17 cellular contexts compared by ENCODE assay signal in the genomic region with DNA sequence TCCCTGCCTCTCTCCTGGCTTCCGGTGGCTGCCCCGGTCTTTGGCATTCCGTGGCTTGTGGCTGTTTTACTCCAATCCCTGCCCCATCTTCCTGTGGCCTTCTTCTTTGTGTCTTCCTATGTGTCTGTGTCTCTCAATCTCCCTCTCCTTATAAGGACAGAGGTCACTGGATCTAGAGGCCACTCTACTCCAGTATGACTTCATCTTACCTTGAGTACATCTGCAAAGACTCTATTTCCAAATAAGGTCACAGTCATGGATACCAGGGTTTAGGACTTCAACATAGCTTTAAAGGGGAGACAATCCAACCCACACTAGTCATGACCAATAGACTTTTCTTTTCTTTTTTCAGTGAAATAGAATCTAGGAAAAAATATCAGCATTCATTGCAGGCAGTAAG.
"Had no signal": no experiment of that assay in that cellular context is flagged by ENCODE, and none has a peak within 500 bp of the region (broad histone marks: within the 10 kb centered on the region; RNA-seq: fewer than 3 reads in every experiment).

No MANE protein-coding gene starts in this region.

- H3K27me3 Mint-ChIP-seq: activated CD8-positive, alpha-beta memory T cell treated with anti-CD3 and anti-CD28 coated beads, Interleukin-2, amount 10 ng/mL, durations not matched to agents 7 days and 5 days had no signal

- H3K36me3 Mint-ChIP-seq: activated CD8-positive, alpha-beta memory T cell treated with anti-CD3 and anti-CD28 coated beads, Interleukin-2, amount 10 ng/mL, durations not matched to agents 7 days and 5 days; activated naive CD8-positive, alpha-beta T cell treated with anti-CD3 and anti-CD28 coated beads for 36 hours; naive thymus-derived CD8-positive, alpha-beta T cell; stimulated activated effector memory CD8-positive, alpha-beta T cell treated with anti-CD3 and anti-CD28 coated beads, Interleukin-12 subunit alpha, Interleukin-12 subunit beta, amount 100 ng/mL, for 72 hours had no signal

- H3K4me3 Mint-ChIP-seq: activated CD8-positive, alpha-beta memory T cell treated with anti-CD3 and anti-CD28 coated beads, Interleukin-2, amount 10 ng/mL, durations not matched to agents 7 days and 5 days; activated naive CD8-positive, alpha-beta T cell treated with anti-CD3 and anti-CD28 coated beads for 36 hours; activated T-cell treated with anti-CD3 and anti-CD28 coated beads, Interleukin-2, amount 50 U/mL, for 24 hours; naive thymus-derived CD8-positive, alpha-beta T cell; stimulated activated effector memory CD8-positive, alpha-beta T cell treated with anti-CD3 and anti-CD28 coated beads, Interleukin-12 subunit alpha, Interleukin-12 subunit beta, amount 100 ng/mL, for 72 hours; T-helper 2 cell treated with Interferon-gamma antibody and Interleukin-4, amounts not matched to agents 5 μg/mL and 100 μg/mL, for 36 hours had no signal

- H3K27ac Mint-ChIP-seq: activated CD8-positive, alpha-beta memory T cell treated with anti-CD3 and anti-CD28 coated beads, Interleukin-2, amount 10 ng/mL, durations not matched to agents 7 days and 5 days; activated naive CD8-positive, alpha-beta T cell treated with anti-CD3 and anti-CD28 coated beads for 36 hours; activated T-cell treated with anti-CD3 and anti-CD28 coated beads, Interleukin-2, amount 50 U/mL, for 24 hours; naive thymus-derived CD8-positive, alpha-beta T cell; stimulated activated effector memory CD8-positive, alpha-beta T cell treated with anti-CD3 and anti-CD28 coated beads, Interleukin-12 subunit alpha, Interleukin-12 subunit beta, amount 100 ng/mL, for 72 hours; T-helper 2 cell treated with Interferon-gamma antibody and Interleukin-4, amounts not matched to agents 5 μg/mL and 100 μg/mL, for 36 hours had no signal

- DNase-seq: activated CD4-positive, alpha-beta T cell treated with anti-CD3 and anti-CD28 coated beads, Interleukin-2, amount 50 U/mL, for 4 hours; activated CD4-positive, CD25-positive, alpha-beta regulatory T cell treated with anti-CD3 and anti-CD28 coated beads, Interleukin-2, amount 50 U/mL, for 72 hours; activated CD8-positive, alpha-beta memory T cell treated with anti-CD3 and anti-CD28 coated beads, Interleukin-2, amount 10 ng/mL, durations not matched to agents 7 days and 5 days; activated effector memory CD4-positive, alpha-beta T cell treated with Interleukin-2 at 50 U/mL for 16 hours; activated naive CD8-positive, alpha-beta T cell treated with anti-CD3 and anti-CD28 coated beads for 36 hours; activated T-cell treated with anti-CD3 and anti-CD28 coated beads, Interleukin-2, amount 50 U/mL, for 24 hours; anterior cingulate cortex; esophagus squamous epithelium; gastrocnemius medialis; kidney glomerular epithelial cell; naive thymus-derived CD8-positive, alpha-beta T cell; right cardiac atrium; thyroid gland; uterus had no signal

- ATAC-seq: activated CD8-positive, alpha-beta memory T cell treated with anti-CD3 and anti-CD28 coated beads, Interleukin-2, amount 10 ng/mL, durations not matched to agents 7 days and 5 days; gastrocnemius medialis; naive thymus-derived CD8-positive, alpha-beta T cell; right cardiac atrium; stimulated activated effector memory CD8-positive, alpha-beta T cell treated with anti-CD3 and anti-CD28 coated beads, Interleukin-12 subunit alpha, Interleukin-12 subunit beta, amount 100 ng/mL, for 72 hours had no signal

- H3K4me1 Mint-ChIP-seq: activated CD8-positive, alpha-beta memory T cell treated with anti-CD3 and anti-CD28 coated beads, Interleukin-2, amount 10 ng/mL, durations not matched to agents 7 days and 5 days; naive thymus-derived CD8-positive, alpha-beta T cell; stimulated activated effector memory CD8-positive, alpha-beta T cell treated with anti-CD3 and anti-CD28 coated beads, Interleukin-12 subunit alpha, Interleukin-12 subunit beta, amount 100 ng/mL, for 72 hours had no signal

- H3K9me3 Mint-ChIP-seq: activated naive CD8-positive, alpha-beta T cell treated with anti-CD3 and anti-CD28 coated beads for 36 hours; activated T-cell treated with anti-CD3 and anti-CD28 coated beads, Interleukin-2, amount 50 U/mL, for 24 hours; naive thymus-derived CD8-positive, alpha-beta T cell; stimulated activated effector memory CD8-positive, alpha-beta T cell treated with anti-CD3 and anti-CD28 coated beads, Interleukin-12 subunit alpha, Interleukin-12 subunit beta, amount 100 ng/mL, for 72 hours; T-helper 2 cell treated with Interferon-gamma antibody and Interleukin-4, amounts not matched to agents 5 μg/mL and 100 μg/mL, for 36 hours had no signal

- FAIRE-seq: colon had no signal
